ENCODE assay signal across 8 cellular contexts in the genomic region with DNA sequence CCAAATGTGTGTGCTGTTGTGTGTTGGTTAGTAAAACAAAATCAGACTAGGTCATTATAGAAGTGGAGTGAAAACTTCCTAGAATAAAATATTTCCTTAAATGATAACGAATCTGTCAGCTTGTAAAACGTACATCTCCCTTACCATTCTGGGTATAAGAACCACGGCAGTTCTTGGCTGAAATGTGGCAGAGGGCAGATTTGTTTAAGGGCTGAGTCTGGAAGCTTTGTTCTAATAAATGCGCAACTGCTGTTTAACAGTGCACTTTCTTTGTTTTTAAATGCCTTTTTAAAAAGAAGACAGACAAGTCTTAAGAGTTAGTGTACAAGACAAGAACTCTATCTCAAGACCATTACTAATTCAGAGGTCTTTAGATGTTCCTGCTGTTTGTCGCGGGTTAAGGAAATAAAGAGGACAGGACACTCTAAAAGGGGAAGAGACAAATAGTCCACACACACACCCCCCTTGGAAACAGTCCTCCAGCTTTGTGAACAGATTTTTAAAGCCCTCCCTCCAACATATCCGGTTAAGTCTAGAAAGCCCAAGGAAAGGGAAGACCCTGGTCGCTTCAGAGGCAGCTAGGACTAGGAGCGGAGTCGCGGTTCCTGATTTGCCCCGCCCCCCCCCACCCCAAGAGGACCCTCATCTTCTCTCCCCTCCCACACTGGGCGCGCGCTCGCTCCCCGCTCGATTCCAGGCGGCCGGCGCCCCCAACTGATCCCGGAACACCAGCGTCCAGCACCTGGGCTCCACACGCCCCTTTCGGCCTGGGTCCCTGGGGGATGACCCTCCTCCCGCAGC. TPM values are rescaled to one million over a fixed set of nuclear protein-coding genes. Genes with fewer than 3 reads are reported as not detected.
DNase-seq lines count a peak whose midpoint lies in the region; ATAC-seq and TF ChIP-seq lines count a peak whose summit lies in the region.

No MANE protein-coding gene starts in this region.

- intact Hi-C loops in activated naive CD4-positive, alpha-beta T cell treated with anti-CD3 and anti-CD28 coated beads for 36 hours (cut with micrococcal nuclease) = loop anchor here (1.0 to 5.0 kb wide), 10 partner anchors 34 to 1061 kb away; a partner anchor contains a TSS

- peaks cover 6% of the 10 kb centered on the region for H3K36me3 Mint-ChIP-seq in activated naive CD4-positive, alpha-beta T cell treated with anti-CD3 and anti-CD28 coated beads for 36 hours (ENCODE audit: low read depth)
- no peaks in the 10 kb centered on the region for H3K36me3 Mint-ChIP-seq in glutamatergic neuron (ENCODE audit: unreplicated experiment)

- H3K27ac Mint-ChIP-seq in activated naive CD4-positive, alpha-beta T cell treated with anti-CD3 and anti-CD28 coated beads for 36 hours = peak overlapping the region; percentile 93
- H3K27ac Mint-ChIP-seq in glutamatergic neuron (ENCODE audit: unreplicated experiment) = peak overlapping the region; percentile 95

- ATAC-seq in HG02973 (IDR thresholded peaks at IDR 0.05; ENCODE audit: unreplicated experiment) = peak; percentile 9
- ATAC-seq in GM21619 (IDR thresholded peaks at IDR 0.05; ENCODE audit: unreplicated experiment) = no peak

- no peaks in the 10 kb centered on the region for H3K9me3 Mint-ChIP-seq in activated naive CD4-positive, alpha-beta T cell treated with anti-CD3 and anti-CD28 coated beads for 36 hours
- peaks cover 3% of the 10 kb centered on the region for H3K9me3 Mint-ChIP-seq in glutamatergic neuron (ENCODE audit: unreplicated experiment)

- H3K4me1 Mint-ChIP-seq in activated naive CD4-positive, alpha-beta T cell treated with anti-CD3 and anti-CD28 coated beads for 36 hours (ENCODE audit: low read depth) = peaks cover 43% of the 10 kb centered on the region
- H3K4me1 Mint-ChIP-seq in glutamatergic neuron (ENCODE audit: low read depth, unreplicated experiment) = peaks cover 21% of the 10 kb centered on the region

- H3K27me3 Mint-ChIP-seq in activated naive CD4-positive, alpha-beta T cell treated with anti-CD3 and anti-CD28 coated beads for 36 hours (ENCODE audit: low read depth) = no peaks in the 10 kb centered on the region
- H3K27me3 Mint-ChIP-seq in glutamatergic neuron (ENCODE audit: unreplicated experiment) = peaks cover 1% of the 10 kb centered on the region

- H3K4me3 Mint-ChIP-seq in activated naive CD4-positive, alpha-beta T cell treated with anti-CD3 and anti-CD28 coated beads for 36 hours = peak overlapping the region; percentile 84
- H3K4me3 Mint-ChIP-seq in glutamatergic neuron (ENCODE audit: unreplicated experiment) = peak overlapping the region; percentile 93

- no peak for TF ChIP-seq CTCF in glutamatergic neuron (IDR thresholded peaks at IDR 0.05; ENCODE audit: partially characterized antibody, unreplicated experiment)

- peak; percentile 6 for DNase-seq in stimulated activated CD4-positive, alpha-beta T cell treated with anti-CD3 and anti-CD28 coated beads, Interleukin-4, amount 100 ng/mL, for 24 hours
- DNase-seq in stimulated activated CD4-positive, alpha-beta T cell treated with anti-CD3 and anti-CD28 coated beads, Interleukin-4, amount 100 ng/mL, for 1 hour = no peak
- DNase-seq in NCI-H345 treated with DMSO at 0.1 percent for 48 hours (lab: John Stamatoyannopoulos, UW; ENCODE audit: unreplicated experiment) (peak; percentile 49), glutamatergic neuron (peak; percentile 94), occipital lobe (lab: John Stamatoyannopoulos, UW) (peak; percentile 30)
- DNase-seq in activated naive CD4-positive, alpha-beta T cell treated with anti-CD3 and anti-CD28 coated beads for 36 hours = no peak

- CTCF ChIA-PET in activated naive CD4-positive, alpha-beta T cell treated with anti-CD3 and anti-CD28 coated beads for 36 hours (lab: Charles Lee) = interaction anchor here (0.7 to 1.7 kb wide), 6 partner anchors 11 to 235 kb away, joined by 3 to 7 read pairs (median 5); no protein-coding TSS in a partner anchor

RNA-seq across cellular contexts. Expression of a gene that starts 0.6 kb away (rescaled TPM):
- total RNA-seq in activated naive CD4-positive, alpha-beta T cell treated with anti-CD3 and anti-CD28 coated beads for 36 hours = 10 to 100 TPM; 39.1 to 40.1 TPM
- 65.8 TPM for total RNA-seq in glutamatergic neuron (ENCODE audit: unreplicated experiment)
- total RNA-seq in occipital lobe = 24.5 TPM

RNA-seq across cellular contexts. Expression of a gene that starts 34.7 kb away (rescaled TPM):
- total RNA-seq in activated naive CD4-positive, alpha-beta T cell treated with anti-CD3 and anti-CD28 coated beads for 36 hours = 10 to 100 TPM; 18.5 to 20.2 TPM
- 47.4 TPM for total RNA-seq in glutamatergic neuron (ENCODE audit: unreplicated experiment)
- total RNA-seq in occipital lobe = 37.9 TPM

Comparison
In these comparisons a context has a peak if more than half of its experiments do, and no peak if none do; other contexts are left out.
1. DNase-seq: peak in stimulated activated CD4-positive, alpha-beta T cell treated with anti-CD3 and anti-CD28 coated beads, Interleukin-4, amount 100 ng/mL, for 24 hours (single experiment), NCI-H345 treated with DMSO at 0.1 percent for 48 hours (single experiment), glutamatergic neuron (single experiment) and occipital lobe (single experiment); none in stimulated activated CD4-positive, alpha-beta T cell treated with anti-CD3 and anti-CD28 coated beads, Interleukin-4, amount 100 ng/mL, for 1 hour (single experiment) and activated naive CD4-positive, alpha-beta T cell treated with anti-CD3 and anti-CD28 coated beads for 36 hours (single experiment).